8 cellular contexts compared by ENCODE assay signal in the genomic region with DNA sequence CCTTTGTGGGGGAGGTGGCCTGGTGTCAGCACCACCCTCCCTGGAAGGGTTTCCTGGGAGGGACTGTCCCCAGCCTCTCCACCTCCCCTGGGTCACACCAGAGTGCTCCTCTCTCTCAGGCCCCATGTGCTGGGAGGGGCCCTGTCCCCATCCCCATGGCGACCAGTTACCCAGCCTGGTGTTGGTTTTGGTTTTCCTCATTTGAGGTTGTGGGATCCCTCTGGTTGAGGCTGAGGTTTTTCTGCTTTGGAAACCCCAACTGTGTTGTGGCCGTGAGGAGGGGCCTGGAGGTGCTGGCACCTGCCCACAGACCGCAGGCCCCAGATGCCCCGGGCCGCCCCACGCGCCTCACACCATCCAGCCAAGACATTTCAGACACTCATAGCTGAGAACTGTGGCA.
DNase-seq lines count a peak whose midpoint lies in the region; ATAC-seq and TF ChIP-seq lines count a peak whose summit lies in the region.

No MANE protein-coding gene starts in this region.

- H3K4me1 Mint-ChIP-seq in activated naive CD8-positive, alpha-beta T cell treated with anti-CD3 and anti-CD28 coated beads, Interleukin-2, amount 10 ng/mL, durations not matched to agents 7 days and 5 days = peaks cover 55% of the 10 kb centered on the region

- no peak overlapping the region for H3K4me3 ChIP-seq in thoracic aorta

- H3K4me1 ChIP-seq in thoracic aorta (ENCODE audit: control insufficient read depth in 1 of 2, low read depth in 2 of 2) = peaks cover 61 to 100% of the 10 kb centered on the region in 2 donors

- in situ Hi-C loops in GM13977 (cut with MboI; ENCODE audit: low pct_unique_long_range_greater_than_20kb, low sequenced_read_pairs, unreplicated experiment) = no loop called here

- peaks cover 40% of the 10 kb centered on the region for H3K27me3 Mint-ChIP-seq in activated naive CD8-positive, alpha-beta T cell treated with anti-CD3 and anti-CD28 coated beads, Interleukin-2, amount 10 ng/mL, durations not matched to agents 7 days and 5 days

- no peak overlapping the region for H3K4me3 Mint-ChIP-seq in activated naive CD8-positive, alpha-beta T cell treated with anti-CD3 and anti-CD28 coated beads, Interleukin-2, amount 10 ng/mL, durations not matched to agents 7 days and 5 days

- H3K9me3 Mint-ChIP-seq in activated naive CD8-positive, alpha-beta T cell treated with anti-CD3 and anti-CD28 coated beads, Interleukin-2, amount 10 ng/mL, durations not matched to agents 7 days and 5 days = peaks cover 7% of the 10 kb centered on the region

- TF ChIP-seq CTCF in GM13977 (IDR thresholded peaks at IDR 0.05; ENCODE audit: extremely low read depth, insufficient read depth, missing control alignments) (no peak), thoracic aorta (IDR thresholded peaks at IDR 0.05) (no peak)

- H3K27me3 ChIP-seq in thoracic aorta (replicated peaks; ENCODE audit: insufficient read depth) = no peaks in the 10 kb centered on the region

- ATAC-seq in GM21619 (IDR thresholded peaks at IDR 0.05; ENCODE audit: unreplicated experiment) (peak; percentile 75), thoracic aorta (ENCODE audit: insufficient number of reproducible peaks, low FRiP score, low read depth) (no peak)
- peak; percentile 57 for ATAC-seq in activated naive CD8-positive, alpha-beta T cell treated with anti-CD3 and anti-CD28 coated beads, Interleukin-2, amount 10 ng/mL, durations not matched to agents 7 days and 5 days (ENCODE audit: low read depth)

- no peaks in the 10 kb centered on the region for H3K9me3 ChIP-seq in thoracic aorta

- no peak overlapping the region for H3K27ac Mint-ChIP-seq in activated naive CD8-positive, alpha-beta T cell treated with anti-CD3 and anti-CD28 coated beads, Interleukin-2, amount 10 ng/mL, durations not matched to agents 7 days and 5 days

- H3K27ac ChIP-seq in thoracic aorta = peak overlapping the region; percentile 89 to 92

- peaks cover 11% of the 10 kb centered on the region for H3K36me3 Mint-ChIP-seq in activated naive CD8-positive, alpha-beta T cell treated with anti-CD3 and anti-CD28 coated beads, Interleukin-2, amount 10 ng/mL, durations not matched to agents 7 days and 5 days

- POLR2A ChIA-PET in activated naive CD8-positive, alpha-beta T cell treated with anti-CD3 and anti-CD28 coated beads, Interleukin-2, amount 10 ng/mL, durations not matched to agents 7 days and 5 days (lab: Charles Lee) = interaction anchor here (0.6 kb wide), 1 partner anchor 348 kb away, joined by 4 read pairs; no protein-coding TSS in a partner anchor

- DNase-seq in GM13977 (ENCODE audit: low spot score) (peak; percentile 76), M059J (ENCODE audit: low read depth) (peak; percentile 85), thoracic aorta (ENCODE audit: low spot score) (no peak), COLO829 (ENCODE audit: low spot score) (no peak), hippocampal formation (lab: John Stamatoyannopoulos, UW) (no peak), NCI-H345 (lab: John Stamatoyannopoulos, UW) (no peak)
- peak; percentile 60 for DNase-seq in activated naive CD8-positive, alpha-beta T cell treated with anti-CD3 and anti-CD28 coated beads, Interleukin-2, amount 10 ng/mL, durations not matched to agents 7 days and 5 days

- H3K36me3 ChIP-seq in thoracic aorta = no peaks in the 10 kb centered on the region

Comparison
In these comparisons a context has a peak if more than half of its experiments do, and no peak if none do; other contexts are left out.
1. DNase-seq: peak in GM13977 (single experiment), M059J (single experiment) and activated naive CD8-positive, alpha-beta T cell treated with anti-CD3 and anti-CD28 coated beads, Interleukin-2, amount 10 ng/mL, durations not matched to agents 7 days and 5 days (single experiment); none in thoracic aorta (single experiment), COLO829 (single experiment), hippocampal formation (0 of 2) and NCI-H345 (single experiment).